9 cellular contexts compared by ENCODE assay signal in genomic region chr10:92691042-92691590, GRCh38. TPM values are rescaled to one million over a fixed set of nuclear protein-coding genes. Genes with fewer than 3 reads are reported as not detected.
A peak's percentile ranks its signal among the peaks of the same experiment; 100 is the strongest.
DNase-seq lines count a peak whose midpoint lies in the region; ATAC-seq, FAIRE-seq and TF ChIP-seq lines count a peak whose summit lies in the region.
"Had no signal": no experiment of that assay in that cellular context is flagged by ENCODE, and none has a peak within 500 bp of the region (broad histone marks: within the 10 kb centered on the region; RNA-seq: fewer than 3 reads in every experiment).

No MANE protein-coding gene starts in this region.

- H3K23me2 ChIP-seq in H1 (ENCODE audit: low read depth, low read length) = peaks cover 19% of the 10 kb centered on the region

- H3K36me3 Mint-ChIP-seq in natural killer cell treated with Interleukin-12 subunit alpha and Interleukin-12 subunit beta and Interleukin-15 and Interleukin-18, amount 100 ng/mL, for 72 hours = no peaks in the 10 kb centered on the region

- no peak for DNase-seq in NT2/D1 (ENCODE audit: low read depth, low spot score)
- peak in 1 of 2 experiments; percentile 60 for DNase-seq in H1 (ENCODE audit: low read depth in 1 of 2, low spot score in 2 of 2)
- no peak for DNase-seq in natural killer cell treated with Interleukin-12 subunit alpha and Interleukin-12 subunit beta and Interleukin-15 and Interleukin-18, amount 100 ng/mL, for 72 hours (ENCODE audit: low spot score)
- no peak for DNase-seq in NCI-H2107 (lab: John Stamatoyannopoulos, UW)
- DNase-seq in stimulated activated CD4-positive, alpha-beta T cell treated with anti-CD3 and anti-CD28 coated beads, Interleukin-12 subunit alpha, Interleukin-12 subunit beta, amount 100 ng/mL, for 4 hours = no peak

- H3K4me3 ChIP-seq in BLaER1 = peak overlapping the region; percentile 84
- peak overlapping the region; percentile 10 for H3K4me3 ChIP-seq in NT2/D1 (ENCODE audit: insufficient read length, low read depth)
- H3K4me3 ChIP-seq in H1 (ENCODE audit: extremely low read depth in 1 of 4, insufficient read depth in 2 of 4, low read depth in 3 of 4, low read length in 4 of 4) = peak overlapping the region; percentile 34 to 68 (median 57)

- H2BK5ac ChIP-seq in H1 (ENCODE audit: low read depth, low read length) = no peak overlapping the region

- H4K20me1 ChIP-seq in BLaER1 (peaks cover 7% of the 10 kb centered on the region; the same call in 1 of the 2 replicates), H1 (replicated peaks in 1 of 2; ENCODE audit: control insufficient read depth in 1 of 2, insufficient read depth in 2 of 2, low read length in 2 of 2) (peaks cover 0 to 4% of the 10 kb centered on the region in 2 experiments)

- H2BK12ac ChIP-seq in H1 (ENCODE audit: low read depth, low read length) = no peak overlapping the region

- H3K4me3 Mint-ChIP-seq in natural killer cell treated with Interleukin-12 subunit alpha and Interleukin-12 subunit beta and Interleukin-15 and Interleukin-18, amount 100 ng/mL, for 72 hours = peak overlapping the region; percentile 89

- peaks cover 50% of the 10 kb centered on the region for H3K27me3 ChIP-seq in BLaER1
- peaks cover 90% of the 10 kb centered on the region for H3K27me3 ChIP-seq in NT2/D1 (ENCODE audit: insufficient read depth, insufficient read length)
- H3K27me3 ChIP-seq in H1 (replicated peaks in 1 of 4; ENCODE audit: control insufficient read depth in 3 of 4, extremely low read depth in 1 of 4, insufficient read depth in 3 of 4, low read length in 3 of 4) = peaks cover 34 to 90% (median 69%) of the 10 kb centered on the region in 4 experiments

- no peak overlapping the region for H3K56ac ChIP-seq in H1 (replicated peaks; ENCODE audit: insufficient read length, low read depth, low read length)

- TF ChIP-seq RAD21 in H1 (IDR thresholded peaks at IDR 0.05 in 1 of 2, conservative IDR thresholded peaks at IDR 0.05 in 1 of 2; ENCODE audit: low read depth in 2 of 2, low read length in 2 of 2) = no peak

- H3K9me3 Mint-ChIP-seq in natural killer cell treated with Interleukin-12 subunit alpha and Interleukin-12 subunit beta and Interleukin-15 and Interleukin-18, amount 100 ng/mL, for 72 hours = no peaks in the 10 kb centered on the region

- H3K4me1 Mint-ChIP-seq in natural killer cell treated with Interleukin-12 subunit alpha and Interleukin-12 subunit beta and Interleukin-15 and Interleukin-18, amount 100 ng/mL, for 72 hours (ENCODE audit: low read depth in 2 of 2) = peaks cover 26 to 27% of the 10 kb centered on the region in 2 donors

- no peak overlapping the region for H4K5ac ChIP-seq in H1 (ENCODE audit: insufficient read length, low read depth, low read length)

- 0 out of 2 replicates have a peak overlapping the region, but pooled peaks have one; percentile 24 for H3K18ac ChIP-seq in H1 (ENCODE audit: extremely low read depth, low read length)

- TF ChIP-seq EP300 in H1 (IDR thresholded peaks at IDR 0.05; ENCODE audit: borderline replicate concordance in 1 of 2, low read depth in 2 of 2, low read length in 2 of 2) = no peak

- 2% methylated on average over 26 of the region's 26 CpGs; no CpG with 5 or more reads in 1 of the 2 experiments for WGBS in H1 (ENCODE audit: extremely low coverage in 1 of 2, insufficient coverage in 1 of 2, insufficient read length in 1 of 2, insufficient replicate concordance in 2 of 2, low coverage in 1 of 2, low lambda C conversion rate in 2 of 2, missing lambda C conversion rate in 1 of 2), 2 experiments

- no peak overlapping the region for H3K23ac ChIP-seq in H1 (ENCODE audit: insufficient read length)

- H2BK15ac ChIP-seq in H1 (ENCODE audit: low read length) = no peak overlapping the region

- no peak overlapping the region for H2AFZ ChIP-seq in H1 (ENCODE audit: low read length)

- no peak overlapping the region for H4K91ac ChIP-seq in H1 (replicated peaks; ENCODE audit: insufficient read length, low read length)

- H2BK20ac ChIP-seq in H1 (ENCODE audit: low read length) = no peak overlapping the region

- H3K4ac ChIP-seq in H1 (replicated peaks; ENCODE audit: insufficient read length, low read depth, low read length) = no peak overlapping the region

- H3K14ac ChIP-seq in H1 (ENCODE audit: insufficient read length) = no peak overlapping the region

- no peak for TF ChIP-seq CTCF in H1 (IDR thresholded peaks at IDR 0.05; ENCODE audit: control extremely low read depth in 1 of 3, insufficient read depth in 1 of 3, low read depth in 1 of 3, low read length in 3 of 3)

- CTCF ChIA-PET in H1 (lab: Charles Lee; ENCODE audit: partially characterized antibody) = interaction anchor here (1.0 to 1.3 kb wide), 3 partner anchors 9 to 189 kb away, joined by 3 to 5 read pairs (median 3); no protein-coding TSS in a partner anchor

- H3K9me3 ChIP-seq in BLaER1 (peaks cover 6% of the 10 kb centered on the region), NT2/D1 (ENCODE audit: insufficient read depth, low read length) (no peaks in the 10 kb centered on the region), H1 (ENCODE audit: insufficient read depth in 2 of 2, low read depth in 1 of 2, low read length in 1 of 2) (no peaks in the 10 kb centered on the region)

- no peak for TF ChIP-seq POLR2A in H1 (IDR thresholded peaks at IDR 0.05; ENCODE audit: control extremely low read depth in 1 of 2, low read depth in 2 of 2, low read length in 2 of 2)

- H3K27ac Mint-ChIP-seq in natural killer cell treated with Interleukin-12 subunit alpha and Interleukin-12 subunit beta and Interleukin-15 and Interleukin-18, amount 100 ng/mL, for 72 hours = peak overlapping the region; percentile 67 to 78

- no peak overlapping the region for H2AK5ac ChIP-seq in H1 (ENCODE audit: low read depth, low read length)

- H3K9ac ChIP-seq in BLaER1 = peak overlapping the region; percentile 87
- H3K9ac ChIP-seq in NT2/D1 (ENCODE audit: insufficient read length, low read depth) = no peak overlapping the region
- H3K9ac ChIP-seq in H1 (replicated peaks in 1 of 4; ENCODE audit: extremely low read depth in 1 of 4, low read depth in 3 of 4, low read length in 3 of 4) = no peak overlapping the region

- peak overlapping the region; percentile 80; the same call in 1 of the 2 replicates for H4K8ac ChIP-seq in H1 (ENCODE audit: extremely low read depth, insufficient read depth, low read length)

- H3K27ac ChIP-seq in BLaER1 = peak overlapping the region; percentile 94
- H3K27ac ChIP-seq in H1 (ENCODE audit: low read depth, low read length) = no peak overlapping the region

- no peak overlapping the region for H2BK120ac ChIP-seq in H1 (replicated peaks; ENCODE audit: low read depth, low read length)

- H3K36me3 ChIP-seq in BLaER1 (peaks cover 22% of the 10 kb centered on the region), NT2/D1 (ENCODE audit: insufficient read depth, insufficient read length, low read length) (no peaks in the 10 kb centered on the region), H1 (ENCODE audit: control insufficient read depth in 2 of 4, insufficient read depth in 4 of 4, low read length in 3 of 4) (peaks cover 0 to 9% (median 0%) of the 10 kb centered on the region in 4 experiments; a peak in 1 of 8 replicates)

- no peak for FAIRE-seq in H1 (lab: Jason Lieb, UNC)
- FAIRE-seq: islet of Langerhans had no signal

- POLR2A ChIA-PET in H1 (lab: Charles Lee; ENCODE audit: partially characterized antibody) = interaction anchor here (0.9 to 1.2 kb wide), 2 partner anchors 8 to 51 kb away, joined by 3 read pairs; no protein-coding TSS in a partner anchor

- no peaks in the 10 kb centered on the region for H3K79me2 ChIP-seq in H1 (ENCODE audit: control insufficient read depth in 1 of 2, insufficient read depth in 2 of 2, low read length in 2 of 2)

- no peaks in the 10 kb centered on the region for H3K79me1 ChIP-seq in H1 (ENCODE audit: low read depth, low read length)

- no peak for ATAC-seq in natural killer cell treated with Interleukin-12 subunit alpha and Interleukin-12 subunit beta and Interleukin-15 and Interleukin-18, amount 100 ng/mL, for 72 hours
- no peak for ATAC-seq in GM21723 (IDR thresholded peaks at IDR 0.05; ENCODE audit: unreplicated experiment)
- ATAC-seq in HG03520 (IDR thresholded peaks at IDR 0.05; ENCODE audit: unreplicated experiment) = no peak

- peaks cover 8 to 21% of the 10 kb centered on the region in 2 donors for H3K27me3 Mint-ChIP-seq in natural killer cell treated with Interleukin-12 subunit alpha and Interleukin-12 subunit beta and Interleukin-15 and Interleukin-18, amount 100 ng/mL, for 72 hours

- peak overlapping the region; percentile 91 for H3K4me2 ChIP-seq in BLaER1
- peak overlapping the region; percentile 79 to 96 for H3K4me2 ChIP-seq in H1 (ENCODE audit: insufficient read depth in 1 of 2, low read depth in 2 of 2, low read length in 2 of 2)

- peaks cover 33% of the 10 kb centered on the region for H3K4me1 ChIP-seq in BLaER1
- H3K4me1 ChIP-seq in NT2/D1 (ENCODE audit: insufficient read depth, insufficient read length) = peaks cover 5% of the 10 kb centered on the region
- H3K4me1 ChIP-seq in H1 (replicated peaks in 1 of 4; ENCODE audit: control insufficient read depth in 3 of 4, insufficient read depth in 4 of 4, low read length in 3 of 4) = peaks cover 0 to 10% (median 9%) of the 10 kb centered on the region in 4 experiments; a peak in 6 of 7 replicates

TF ChIP-seq in H1, 55 proteins besides CTCF, POLR2A, EP300 and RAD21:
- TF ChIP-seq CTBP2 (IDR thresholded peaks at IDR 0.05; ENCODE audit: borderline replicate concordance, insufficient read depth, insufficient read length, low read length) = peak; percentile 84
- peak; percentile 27 for TF ChIP-seq KDM4A (IDR thresholded peaks at IDR 0.05; ENCODE audit: low read depth, low read length, severe bottlenecking)
- TF ChIP-seq RNF2 (IDR thresholded peaks at IDR 0.05; ENCODE audit: borderline replicate concordance, low read depth, low read length, missing control alignments, poor library complexity, severe bottlenecking) = no peak
- TF ChIP-seq TBP (IDR thresholded peaks at IDR 0.05; ENCODE audit: low read depth, low read length) = no peak
- no peak for TF ChIP-seq JUND (IDR thresholded peaks at IDR 0.05; ENCODE audit: low read length)
- no peak for TF ChIP-seq CHD1 (IDR thresholded peaks at IDR 0.05; ENCODE audit: low read depth, low read length)
- no peak for TF ChIP-seq NRF1 (IDR thresholded peaks at IDR 0.05; ENCODE audit: low read depth, low read length)
- no peak for TF ChIP-seq SIRT6 (IDR thresholded peaks at IDR 0.05; ENCODE audit: low read length)

RNA-seq across cellular contexts. Expression of gene HHEX, which starts 1.4 kb away (rescaled TPM):
- total RNA-seq in H1 (2021; fragmentation: NEBNext Ultra II Directional; extraction: Animal tissue kit (Norgen Biotek cat#: 25700)) = 1.5 and 1.7 TPM in 2 replicates
- 0.56 and 0.86 TPM in 2 replicates for polyA plus RNA-seq in H1 (2011; rRNA removed)
- 0.97 TPM for polyA plus RNA-seq in H1 (2011; cell fraction: cytosol; rRNA removed)
- polyA plus RNA-seq in H1 (2011; cell fraction: nucleus; rRNA removed) = 0.53 TPM
- polyA plus RNA-seq in H1 (2012, experiment 1 of 2) = 0.51 to 1.8 TPM (median 1.0 TPM) in 4 replicates
- 1.2 TPM for polyA plus RNA-seq in H1 (2012, experiment 2 of 2)
- polyA plus RNA-seq in H1 (2013, experiment 1 of 2) = 0.77 TPM
- polyA plus RNA-seq in H1 (2013, experiment 2 of 2) = 0.81 TPM
- polyA minus RNA-seq in H1 (2011; rRNA and poly(A)+ RNA removed) = not detected in 2 replicates
- polyA minus RNA-seq in H1 (2011; cell fraction: cytosol; rRNA and poly(A)+ RNA removed) = 0.88 TPM
- polyA minus RNA-seq in H1 (2011; cell fraction: nucleus; rRNA and poly(A)+ RNA removed) = not detected
- total RNA-seq in natural killer cell treated with Interleukin-12 subunit alpha and Interleukin-12 subunit beta and Interleukin-15 and Interleukin-18, amount 100 ng/mL, for 72 hours = 1 to 10 TPM in 1 of 2 donors, under 1 TPM in 1; 0.33 to 1.8 TPM

Comparison
In these comparisons a context has a peak if more than half of its experiments do, and no peak if none do; other contexts are left out.
1. H3K4me3 ChIP-seq: peak in every context shown above with its lines; median percentile 84 in BLaER1; 57 in H1; 10 in NT2/D1.